Comparison of ENCODE assay signal across 11 cellular contexts in genomic region chrX:154733072-154733425, GRCh38. TPM values are rescaled to one million over a fixed set of nuclear protein-coding genes. Genes with fewer than 3 reads are reported as not detected.
DNase-seq lines count a peak whose midpoint lies in the region; ATAC-seq, FAIRE-seq and TF ChIP-seq lines count a peak whose summit lies in the region.
"Had no signal": no experiment of that assay in that cellular context is flagged by ENCODE, and none has a peak within 500 bp of the region (broad histone marks: within the 10 kb centered on the region; RNA-seq: fewer than 3 reads in every experiment).

No MANE protein-coding gene starts in this region.

- H3K9ac ChIP-seq in GM12878 (ENCODE audit: control insufficient read depth, insufficient read depth, low read length) = no peak overlapping the region

- in situ Hi-C loops in GM12878 (cut with MboI) = loop anchor here (25.0 kb wide), 1 partner anchor 146 kb away; the partner anchor contains the start of gene CTAG1A

- H3K4me1 ChIP-seq in right cardiac atrium (ENCODE audit: control insufficient read depth, insufficient read depth, low read length) = peaks cover 36% of the 10 kb centered on the region
- H3K4me1 ChIP-seq in GM12878 (ENCODE audit: control insufficient read depth, insufficient read depth, low read length) = peaks cover 8% of the 10 kb centered on the region
- peaks cover 0 to 4% of the 10 kb centered on the region in 2 donors for H3K4me1 ChIP-seq in uterus

- no peak for TF ChIP-seq EP300 in GM12878 (IDR thresholded peaks at IDR 0.05; ENCODE audit: borderline replicate concordance in 1 of 2, control insufficient read depth in 1 of 2, low read depth in 2 of 2, low read length in 2 of 2)

- 80% methylated on average over 2 of the region's 2 CpGs for WGBS in right cardiac atrium
- WGBS in GM12878 (ENCODE audit: insufficient coverage, insufficient replicate concordance, low lambda C conversion rate, missing lambda C conversion rate) = 21% methylated on average over 2 of the region's 2 CpGs

- no peak for ATAC-seq in right cardiac atrium
- no peak for ATAC-seq in left ventricle myocardium superior
- no peak for ATAC-seq in GM12878
- ATAC-seq in memory B cell (ENCODE audit: low read depth) = no peak
- ATAC-seq in HG03565 (IDR thresholded peaks at IDR 0.05; ENCODE audit: unreplicated experiment) = no peak

- H3K79me2 ChIP-seq in GM12878 (ENCODE audit: control insufficient read depth, insufficient read depth, low read length) = no peaks in the 10 kb centered on the region

- no peak overlapping the region for H3K4me3 ChIP-seq in right cardiac atrium (ENCODE audit: low read length)
- no peak overlapping the region for H3K4me3 ChIP-seq in GM12878
- H3K4me3 ChIP-seq in uterus = no peak overlapping the region
- H3K4me3 ChIP-seq: skin epidermis had no signal

- peak overlapping the region; percentile 6 for H3K27ac Mint-ChIP-seq in memory B cell

- TF ChIP-seq CTCF in GM12878 (IDR thresholded peaks at IDR 0.05 in 2 of 3, conservative IDR thresholded peaks at IDR 0.05 in 1 of 3; ENCODE audit: control insufficient read depth in 2 of 3, extremely low read depth in 1 of 3, insufficient read depth in 1 of 3, low read depth in 3 of 3, low read length in 3 of 3) (no peak), uterus (IDR thresholded peaks at IDR 0.05) (no peak)

- intact Hi-C loops in right cardiac atrium (cut with DNase I) (no loop called here), left ventricle myocardium superior (cut with micrococcal nuclease) (no loop called here), GM12878 (cut with micrococcal nuclease; ENCODE audit: unreplicated experiment) (no loop called here), uterus (cut with DNase I; ENCODE audit: low total_unique reads) (no loop called here)

- H2AFZ ChIP-seq in GM12878 (ENCODE audit: control insufficient read depth, low read depth, low read length) = peak overlapping the region; percentile 25; the same call in 1 of the 2 replicates

- no peaks in the 10 kb centered on the region for H4K20me1 ChIP-seq in GM12878 (ENCODE audit: control insufficient read depth, insufficient read depth)

- BruUV-seq in GM12878 (replicated peaks; lab: Mats Ljungman, UMichigan) = no TSS peak

- no peaks in the 10 kb centered on the region for H3K9me3 Mint-ChIP-seq in memory B cell

- TF ChIP-seq POLR2A in GM12878 (IDR thresholded peaks at IDR 0.05; ENCODE audit: low read depth, low read length) (no peak), uterus (IDR thresholded peaks at IDR 0.05) (no peak)

- SMC1A ChIA-PET in GM12878 (lab: Charles Lee; ENCODE audit: uncharacterized antibody, unreplicated experiment) = no interaction called here

- POLR2A ChIA-PET in GM12878 (lab: Charles Lee) = no interaction called here

- peaks cover 7% of the 10 kb centered on the region for H3K36me3 Mint-ChIP-seq in memory B cell

- peaks cover 29% of the 10 kb centered on the region for H3K4me1 Mint-ChIP-seq in memory B cell

- H3K4me2 ChIP-seq in GM12878 (ENCODE audit: control insufficient read depth, insufficient read depth) = no peak overlapping the region

- H3K9me3 ChIP-seq in right cardiac atrium (ENCODE audit: control insufficient read depth, low read length) (no peaks in the 10 kb centered on the region), GM12878 (replicated peaks; ENCODE audit: control insufficient read depth, insufficient read depth, low read length) (no peaks in the 10 kb centered on the region), uterus (no peaks in the 10 kb centered on the region)

- TF ChIP-seq RAD21 in GM12878 (IDR thresholded peaks at IDR 0.05; ENCODE audit: insufficient read depth, low read depth, low read length) = no peak

- H3K27ac ChIP-seq in right cardiac atrium (ENCODE audit: low read length) (peak overlapping the region; percentile 88), GM12878 (ENCODE audit: control insufficient read depth, insufficient read depth) (no peak overlapping the region), uterus (peak overlapping the region; percentile 73 to 79)
- H3K27ac ChIP-seq: C4-2B had no signal

- CTCF ChIA-PET in GM12878 (lab: Yijun Ruan, JAX) = interaction anchor here (4.8 kb wide), 1 partner anchor 15 kb away, joined by 19 read pairs; no protein-coding TSS in a partner anchor

- no peaks in the 10 kb centered on the region for H3K27me3 ChIP-seq in right cardiac atrium (ENCODE audit: control insufficient read depth, insufficient read depth)
- H3K27me3 ChIP-seq in GM12878 (replicated peaks in 1 of 2; ENCODE audit: control insufficient read depth in 2 of 2, insufficient read depth in 2 of 2, low read length in 1 of 2) = no peaks in the 10 kb centered on the region
- H3K27me3 ChIP-seq in uterus = no peaks in the 10 kb centered on the region

- H3K36me3 ChIP-seq in GM12878 (ENCODE audit: control insufficient read depth in 2 of 2, insufficient read depth in 2 of 2, low read length in 1 of 2) (no peaks in the 10 kb centered on the region), uterus (no peaks in the 10 kb centered on the region)

- RAD21 ChIA-PET in GM12878 (lab: Charles Lee; ENCODE audit: unreplicated experiment) = no interaction called here

- no peaks in the 10 kb centered on the region for H3K27me3 Mint-ChIP-seq in memory B cell

- H3K4me3 Mint-ChIP-seq in memory B cell = no peak overlapping the region

- DNase-seq in right cardiac atrium (no peak), left ventricle myocardium superior (no peak), GM12878 (ENCODE audit: low read depth, low spot score) (no peak), memory B cell (ENCODE audit: low spot score in 2 of 2) (no peak), uterus (no peak), KG1 (lab: John Stamatoyannopoulos, UW) (no peak)
- no peak for DNase-seq in NK-92 treated with Interleukin-12 subunit alpha and Interleukin-12 subunit beta, amount 100 ng/mL, for 24 hours (lab: John Stamatoyannopoulos, UW)

- no peak for FAIRE-seq in GM12878 (lab: Jason Lieb, UNC)
- FAIRE-seq: endometrium had no signal

TF ChIP-seq in GM12878, 131 proteins besides CTCF, POLR2A, EP300 and RAD21 (continues in another document):
- TF ChIP-seq ZBED1 (IDR thresholded peaks at IDR 0.05; ENCODE audit: borderline replicate concordance) (no peak), DPF2 (IDR thresholded peaks at IDR 0.05) (no peak), JUNB (IDR thresholded peaks at IDR 0.05) (no peak), FOXK2 (IDR thresholded peaks at IDR 0.05) (no peak), USF2 (IDR thresholded peaks at IDR 0.05; ENCODE audit: borderline replicate concordance, low read depth, low read length) (no peak), EGR1 (IDR thresholded peaks at IDR 0.05; ENCODE audit: borderline replicate concordance in 1 of 2, low read depth in 2 of 2, low read length in 2 of 2) (no peak)

RNA-seq across cellular contexts. Expression of gene GAB3, which starts 17.8 kb away (rescaled TPM):
- 10 to 100 TPM in 3 of 4 donors, 1 to 10 TPM in 1; 7.8 to 14.4 (median 11.4) TPM for total RNA-seq in right cardiac atrium
- 4.7 TPM for polyA plus RNA-seq in right cardiac atrium
- 14.1 TPM for total RNA-seq in left ventricle myocardium superior
- total RNA-seq in GM12878 (2013; cell fraction: nucleolus; rRNA removed) = 3.5 and 3.7 TPM in 2 replicates
- 0.85 and 1.3 TPM in 2 replicates for total RNA-seq in GM12878 (2014; rRNA removed)
- 0.88 and 0.89 TPM in 2 replicates for total RNA-seq in GM12878 (2014; rRNA removed; fragmentation: Illumina TruSeq; extraction: Trizol)
- 0.96 and 2.0 TPM in 2 replicates for total RNA-seq in GM12878 (2021)
- 0.87 TPM for polyA plus RNA-seq in GM12878 (2011; ENCODE audit: low read depth)
- 0.14 and 0.23 TPM in 2 replicates for polyA plus RNA-seq in GM12878 (2011; rRNA removed)
- polyA plus RNA-seq in GM12878 (2011; cell fraction: cytosol; rRNA removed) = 0.07 and 0.10 TPM in 2 replicates
- polyA plus RNA-seq in GM12878 (2011; cell fraction: nucleus; rRNA removed) = 0.48 and 0.64 TPM in 2 replicates
- 0.87 and 1.5 TPM in 2 replicates for polyA plus RNA-seq in GM12878 (2012)
- 0.93 and 1.0 TPM in 2 replicates for polyA plus RNA-seq in GM12878 (2014; fragmentation: Illumina TruSeq; extraction: Trizol)
- polyA plus RNA-seq in GM12878 (2014; fragmentation: Nextera tagmentation; extraction: Ambion mirVana) = under 1 TPM; 0.29 to 0.69 TPM
- 0.66 and 1.4 TPM in 2 replicates for polyA plus RNA-seq in GM12878 (2014; rRNA removed)
- polyA plus RNA-seq in GM12878 (2016; fragmentation: Nextera tagmentation; extraction: Ambion mirVana) = under 1 TPM; 0.10 to 0.86 TPM
- polyA minus RNA-seq in GM12878 (2011; rRNA and poly(A)+ RNA removed) = 0.15 and 0.46 TPM in 2 replicates
- not detected in 2 replicates for polyA minus RNA-seq in GM12878 (2011; cell fraction: cytosol; rRNA and poly(A)+ RNA removed)
- 0.10 and 0.12 TPM in 2 replicates for polyA minus RNA-seq in GM12878 (2011; cell fraction: nucleus; rRNA and poly(A)+ RNA removed)
- 10 to 100 TPM in 1 of 4 donors, 1 to 10 TPM in 3; 2.9 to 34.1 (median 7.2) TPM for total RNA-seq in uterus

RNA-seq across cellular contexts. Expression of gene DKC1, which starts 29.6 kb away (rescaled TPM):
- total RNA-seq in right cardiac atrium (10 to 100 TPM; 18.7 to 27.0 (median 21.4) TPM), left ventricle myocardium superior (24.1 TPM), GM12878 (2014; rRNA removed) (70.1 and 78.1 TPM in 2 replicates), GM12878 (2014; rRNA removed; fragmentation: Illumina TruSeq; extraction: Trizol) (112 and 121 TPM in 2 replicates), GM12878 (2021) (111 TPM in 2 replicates), uterus (10 to 100 TPM in 2 of 4 donors, 1 to 10 TPM in 2; 6.4 to 36.4 (median 19.1) TPM)
- polyA plus RNA-seq in right cardiac atrium (14.0 TPM), GM12878 (2011; rRNA removed) (102 and 112 TPM in 2 replicates), GM12878 (2014; fragmentation: Illumina TruSeq; extraction: Trizol) (142 and 145 TPM in 2 replicates), GM12878 (2014; fragmentation: Nextera tagmentation; extraction: Ambion mirVana) (100 to 1,000 TPM; 106 to 159 TPM), GM12878 (2014; rRNA removed) (89.5 and 93.2 TPM in 2 replicates), GM12878 (2016; fragmentation: Nextera tagmentation; extraction: Ambion mirVana) (100 to 1,000 TPM; 135 to 136 TPM)
- 116 and 131 TPM in 2 replicates for total RNA-seq in GM12878 (2013; cell fraction: nucleolus; rRNA removed)
- 61.9 TPM for polyA plus RNA-seq in GM12878 (2011; ENCODE audit: low read depth)
- 59.9 and 65.0 TPM in 2 replicates for polyA plus RNA-seq in GM12878 (2011; cell fraction: cytosol; rRNA removed)
- polyA plus RNA-seq in GM12878 (2011; cell fraction: nucleus; rRNA removed) = 122 and 138 TPM in 2 replicates
- 64.3 and 69.0 TPM in 2 replicates for polyA plus RNA-seq in GM12878 (2012)
- 72.8 and 92.0 TPM in 2 replicates for polyA minus RNA-seq in GM12878 (2011; rRNA and poly(A)+ RNA removed)
- polyA minus RNA-seq in GM12878 (2011; cell fraction: cytosol; rRNA and poly(A)+ RNA removed) = 16.8 and 40.1 TPM in 2 replicates
- polyA minus RNA-seq in GM12878 (2011; cell fraction: nucleus; rRNA and poly(A)+ RNA removed) = 51.6 and 71.2 TPM in 2 replicates
